In the genomic region with DNA sequence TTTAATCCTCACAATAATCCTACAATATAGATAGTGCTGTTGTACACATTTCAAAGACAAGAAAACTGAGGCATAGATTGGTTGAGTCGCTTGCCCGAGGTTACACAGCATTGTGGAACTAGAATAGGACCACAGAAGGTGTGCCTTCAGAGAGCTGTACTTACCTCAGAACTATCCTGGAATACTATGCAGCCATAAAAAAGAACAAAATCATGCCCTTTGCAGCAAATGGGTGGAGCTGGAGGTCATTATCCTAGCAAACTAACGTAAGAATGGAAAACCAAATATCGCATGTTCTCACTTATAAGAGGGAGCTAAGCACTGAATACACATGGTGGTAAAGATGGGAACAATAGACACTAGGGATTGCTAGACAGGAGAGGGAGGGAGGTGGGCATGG, we compare ENCODE assay signal across 1 cellular context.
TF ChIP-seq lines count a peak whose summit lies in the region.

No MANE protein-coding gene starts in this region.

TF ChIP-seq in K562, 482 proteins besides CTCF, POLR2A, EP300 and RAD21:
- TF ChIP-seq UBTF (IDR thresholded peaks at IDR 0.05; ENCODE audit: borderline replicate concordance in 1 of 2, low read depth in 2 of 2, low read length in 2 of 2): no peak
- TF ChIP-seq ZBTB8A (IDR thresholded peaks at IDR 0.05; ENCODE audit: partially characterized antibody): no peak
- TF ChIP-seq SRF (CRISPR knock-in tag; IDR thresholded peaks at IDR 0.05): no peak
- no peak for TF ChIP-seq SIX5 (IDR thresholded peaks at IDR 0.05; ENCODE audit: borderline replicate concordance in 1 of 2, insufficient read depth in 1 of 2, low read depth in 1 of 2, low read length in 2 of 2)
- TF ChIP-seq ZNF146 (CRISPR knock-in tag; IDR thresholded peaks at IDR 0.05; ENCODE audit: unreplicated experiment): peak; percentile 57
- no peak for TF ChIP-seq POU5F1 (IDR thresholded peaks at IDR 0.05; ENCODE audit: borderline replicate concordance, low read depth, low read length, partially characterized antibody)
- no peak for TF ChIP-seq ZNF217 (CRISPR knock-in tag; IDR thresholded peaks at IDR 0.05)
